Comparison of ENCODE assay signal across 23 cellular contexts in genomic region chrX:15600071-15600470, GRCh38. TPM values are rescaled to one million over a fixed set of nuclear protein-coding genes. Genes with fewer than 3 reads are reported as not detected.
A peak's percentile ranks its signal among the peaks of the same experiment; 100 is the strongest.
DNase-seq lines count a peak whose midpoint lies in the region; ATAC-seq, FAIRE-seq and TF ChIP-seq lines count a peak whose summit lies in the region.
"Had no signal": no experiment of that assay in that cellular context is flagged by ENCODE, and none has a peak within 500 bp of the region (broad histone marks: within the 10 kb centered on the region; RNA-seq: fewer than 3 reads in every experiment).

No MANE protein-coding gene starts in this region.

- DNase-seq in A549 (ENCODE audit: low read depth in 1 of 2, low spot score in 1 of 2) (no peak), M059J (ENCODE audit: low read depth) (peak; percentile 50), iPS-NIHi7 (ENCODE audit: extremely low spot score) (peak; percentile 25), renal cortical epithelial cell (ENCODE audit: low read depth) (peak; percentile 60), tibial nerve (ENCODE audit: low spot score in 2 of 2) (no peak), NCI-H1105 treated with DMSO at 0.1 percent for 48 hours (lab: John Stamatoyannopoulos, UW) (no peak), posterior vena cava (ENCODE audit: low spot score) (no peak)
- DNase-seq: CD4-positive, alpha-beta memory T cell; EL; KBM-7; MV-4-11; NCI-H1417; NCI-H187; NCI-H2107; NCI-H2227 treated with DMSO at 0.1 percent for 48 hours; NCI-H510A treated with DMSO at 0.1 percent for 48 hours; NCI-H774; SIG-M5 had no signal

- no peak overlapping the region for H3K4me2 ChIP-seq in A549
- H3K4me2 ChIP-seq: BLaER1 had no signal

- H3K4me3 ChIP-seq in A549 (no peak overlapping the region), tibial nerve (no peak overlapping the region)
- H3K4me3 ChIP-seq: BLaER1 had no signal

- no peaks in the 10 kb centered on the region for H3K36me3 ChIP-seq in tibial nerve
- H3K36me3 ChIP-seq: BLaER1 had no signal

- peak; percentile 94 for FAIRE-seq in A549 (lab: Jason Lieb, UNC)
- FAIRE-seq: A204.1, GM12892, H1 had no signal

- POLR2A ChIA-PET in A549 (lab: Yijun Ruan, JAX): no interaction called here

- no peaks in the 10 kb centered on the region for H3K4me1 ChIP-seq in A549
- no peaks in the 10 kb centered on the region for H3K4me1 ChIP-seq in tibial nerve
- H3K4me1 ChIP-seq: BLaER1 had no signal

- intact Hi-C loops in posterior vena cava (cut with DNase I): no loop called here

- peaks cover 0 to 19% of the 10 kb centered on the region in 2 donors for H3K27me3 ChIP-seq in tibial nerve

- H3K27ac ChIP-seq in A549: no peak overlapping the region
- no peak overlapping the region for H3K27ac ChIP-seq in tibial nerve
- H3K27ac ChIP-seq: BLaER1 had no signal

- CTCF ChIA-PET in A549 (lab: Yijun Ruan, JAX): no interaction called here

- TF ChIP-seq POLR2A in A549 (IDR thresholded peaks at IDR 0.05; ENCODE audit: low read length): no peak
- TF ChIP-seq POLR2A in tibial nerve (IDR thresholded peaks at IDR 0.05): no peak

- no peak for TF ChIP-seq RAD21 in A549 (conservative IDR thresholded peaks at IDR 0.05 in 1 of 2, IDR thresholded peaks at IDR 0.05 in 1 of 2)

- TF ChIP-seq CTCF in A549 (IDR thresholded peaks at IDR 0.05) (no peak), tibial nerve (IDR thresholded peaks at IDR 0.05) (no peak)

- no peak for ATAC-seq in A549

- no peak for TF ChIP-seq EP300 in A549 (IDR thresholded peaks at IDR 0.05)
- no peak for TF ChIP-seq EP300 in tibial nerve (IDR thresholded peaks at IDR 0.05)

- no peaks in the 10 kb centered on the region for H3K9me3 ChIP-seq in A549
- no peaks in the 10 kb centered on the region for H3K9me3 ChIP-seq in tibial nerve
- H3K9me3 ChIP-seq: BLaER1 had no signal

TF ChIP-seq in A549, 52 proteins besides CTCF, POLR2A, EP300 and RAD21:
- TF ChIP-seq SREBF2 (IDR thresholded peaks at IDR 0.05): no peak
- TF ChIP-seq, protein P1, sequence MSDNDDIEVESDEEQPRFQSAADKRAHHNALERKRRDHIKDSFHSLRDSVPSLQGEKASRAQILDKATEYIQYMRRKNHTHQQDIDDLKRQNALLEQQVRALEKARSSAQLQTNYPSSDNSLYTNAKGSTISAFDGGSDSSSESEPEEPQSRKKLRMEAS (IDR thresholded peaks at IDR 0.05): no peak
- TF ChIP-seq NPAS2 (CRISPR knock-in tag; IDR thresholded peaks at IDR 0.05; ENCODE audit: borderline replicate concordance): no peak
- no peak for TF ChIP-seq FOSL2 (IDR thresholded peaks at IDR 0.05)
- no peak for TF ChIP-seq FOSL2 (CRISPR knock-in tag; IDR thresholded peaks at IDR 0.05)
- no peak for TF ChIP-seq HOXB13 (CRISPR knock-in tag; IDR thresholded peaks at IDR 0.05; ENCODE audit: low read depth)
- TF ChIP-seq KDM1A (IDR thresholded peaks at IDR 0.05; ENCODE audit: low read depth): no peak
- TF ChIP-seq BCL3 (IDR thresholded peaks at IDR 0.05): no peak
- TF ChIP-seq, protein P2, sequence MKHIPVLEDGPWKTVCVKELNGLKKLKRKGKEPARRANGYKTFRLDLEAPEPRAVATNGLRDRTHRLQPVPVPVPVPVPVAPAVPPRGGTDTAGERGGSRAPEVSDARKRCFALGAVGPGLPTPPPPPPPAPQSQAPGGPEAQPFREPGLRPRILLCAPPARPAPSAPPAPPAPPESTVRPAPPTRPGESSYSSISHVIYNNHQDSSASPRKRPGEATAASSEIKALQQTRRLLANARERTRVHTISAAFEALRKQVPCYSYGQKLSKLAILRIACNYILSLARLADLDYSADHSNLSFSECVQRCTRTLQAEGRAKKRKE (CRISPR knock-in tag; IDR thresholded peaks at IDR 0.05; ENCODE audit: low read depth): no peak
- no peak for TF ChIP-seq RNF2 (IDR thresholded peaks at IDR 0.05; ENCODE audit: borderline replicate concordance, low read depth)
- TF ChIP-seq MAFK (IDR thresholded peaks at IDR 0.05; ENCODE audit: partially characterized antibody): no peak
- no peak for TF ChIP-seq HMGXB4 (CRISPR knock-in tag; IDR thresholded peaks at IDR 0.05; ENCODE audit: borderline replicate concordance)
- TF ChIP-seq MYC (IDR thresholded peaks at IDR 0.05; ENCODE audit: borderline replicate concordance, low read length): no peak
- TF ChIP-seq TFCP2L1 (CRISPR knock-in tag; IDR thresholded peaks at IDR 0.05): no peak
- TF ChIP-seq NR3C1 (IDR thresholded peaks at IDR 0.05): no peak
- no peak for TF ChIP-seq ZFP36 (IDR thresholded peaks at IDR 0.05; ENCODE audit: borderline replicate concordance, partially characterized antibody)
- TF ChIP-seq, protein P3, sequence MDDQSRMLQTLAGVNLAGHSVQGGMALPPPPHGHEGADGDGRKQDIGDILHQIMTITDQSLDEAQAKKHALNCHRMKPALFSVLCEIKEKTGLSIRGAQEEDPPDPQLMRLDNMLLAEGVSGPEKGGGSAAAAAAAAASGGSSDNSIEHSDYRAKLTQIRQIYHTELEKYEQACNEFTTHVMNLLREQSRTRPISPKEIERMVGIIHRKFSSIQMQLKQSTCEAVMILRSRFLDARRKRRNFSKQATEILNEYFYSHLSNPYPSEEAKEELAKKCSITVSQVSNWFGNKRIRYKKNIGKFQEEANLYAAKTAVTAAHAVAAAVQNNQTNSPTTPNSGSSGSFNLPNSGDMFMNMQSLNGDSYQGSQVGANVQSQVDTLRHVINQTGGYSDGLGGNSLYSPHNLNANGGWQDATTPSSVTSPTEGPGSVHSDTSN (IDR thresholded peaks at IDR 0.05): no peak
- no peak for TF ChIP-seq HEYL (CRISPR knock-in tag; IDR thresholded peaks at IDR 0.05)
- TF ChIP-seq RARB (CRISPR knock-in tag; IDR thresholded peaks at IDR 0.05): no peak

RNA-seq across cellular contexts. Expression of gene ACE2, which starts 0.7 kb away (rescaled TPM):
- 0.06 TPM in 1 of 2 replicates, not detected in the other for polyA plus RNA-seq in A549 (2011; rRNA removed)
- polyA plus RNA-seq in A549 (2012; cell fraction: cytosol; rRNA removed): 0.01 TPM in 1 of 2 replicates, not detected in the other
- not detected in 2 replicates for polyA plus RNA-seq in A549 (2012; cell fraction: nucleus; rRNA removed)
- not detected in 3 replicates for polyA plus RNA-seq in A549 (2017; fragmentation: RNase III; extraction: RNeasy Plus Mini Kit Qiagen cat#74134 plus additional on column Dnase treatment)
- not detected in 2 replicates for polyA minus RNA-seq in A549 (2011; rRNA and poly(A)+ RNA removed)
- 1.4 and 6.6 TPM in 2 replicates for total RNA-seq in M059J (2014; rRNA removed; shearing (Covaris generic))
- 0.35 and 3.0 TPM in 2 replicates for total RNA-seq in renal cortical epithelial cell
- total RNA-seq in tibial nerve: 1 to 10 TPM in 2 of 4 donors, under 1 TPM in 2; 0.30 to 1.1 (median 0.92) TPM
- 1 to 10 TPM; 1.0 to 1.6 TPM for total RNA-seq in posterior vena cava
- total RNA-seq: CD4-positive, alpha-beta memory T cell; H1; RPMI7951 had no signal
- polyA plus RNA-seq: CD4-positive, alpha-beta memory T cell had no signal

Comparison
In these comparisons a context has a peak if more than half of its experiments do, and no peak if none do; other contexts are left out.
1. DNase-seq: peak in M059J (single experiment), iPS-NIHi7 (single experiment) and renal cortical epithelial cell (single experiment); none in A549 (0 of 2), tibial nerve (0 of 2), NCI-H1105 treated with DMSO at 0.1 percent for 48 hours (single experiment) and posterior vena cava (single experiment).